In the genomic region with DNA sequence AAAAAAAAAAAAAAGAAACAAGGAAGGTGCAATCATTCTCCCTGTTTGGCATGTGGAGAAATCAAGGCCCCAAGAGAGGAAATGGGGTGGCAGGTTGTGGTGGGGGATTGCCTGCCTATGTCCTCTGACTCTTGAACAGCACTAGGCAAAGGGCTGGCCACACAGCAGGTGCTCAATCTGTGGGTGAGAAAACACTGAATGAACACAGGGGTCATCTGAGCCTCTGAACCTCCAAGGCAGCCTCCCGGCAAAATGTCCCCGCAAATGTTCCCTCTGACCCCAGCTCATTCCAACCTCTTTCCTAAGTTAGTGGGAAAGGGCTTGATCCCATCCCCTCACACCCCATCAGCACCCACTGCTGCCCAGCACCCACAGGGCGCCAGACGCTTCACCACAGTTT, we compare ENCODE assay signal across 11 cellular contexts. TPM values are rescaled to one million over a fixed set of nuclear protein-coding genes. Genes with fewer than 3 reads are reported as not detected.
DNase-seq lines count a peak whose midpoint lies in the region; TF ChIP-seq lines count a peak whose summit lies in the region.
"Had no signal": no experiment of that assay in that cellular context is flagged by ENCODE, and none has a peak within 500 bp of the region (broad histone marks: within the 10 kb centered on the region; RNA-seq: fewer than 3 reads in every experiment).

No MANE protein-coding gene starts in this region.

- BruUV-seq in MCF 10A (replicated peaks; lab: Mats Ljungman, UMichigan) (no TSS peak), mammary epithelial cell (replicated peaks; lab: Mats Ljungman, UMichigan) (no TSS peak)

- TF ChIP-seq POLR2A in transverse colon (IDR thresholded peaks at IDR 0.05), result no peak

- H3K9me3 ChIP-seq in mammary epithelial cell (replicated peaks; ENCODE audit: insufficient read depth, low read length) (no peaks in the 10 kb centered on the region), transverse colon (no peaks in the 10 kb centered on the region)

- H3K4me3 Mint-ChIP-seq in MCF 10A (ENCODE audit: unreplicated experiment), result no peak overlapping the region
- H3K4me3 Mint-ChIP-seq: B cell had no signal

- no peaks in the 10 kb centered on the region for H3K36me3 ChIP-seq in mammary epithelial cell (ENCODE audit: insufficient read depth, low read length)
- no peaks in the 10 kb centered on the region for H3K36me3 ChIP-seq in transverse colon

- no peak for DNase-seq in MCF 10A (ENCODE audit: unreplicated experiment)
- no peak for DNase-seq in mammary epithelial cell
- DNase-seq in activated gamma-delta T cell (lab: John Stamatoyannopoulos, UW), result peak; percentile 20
- peak; percentile 81 for DNase-seq in myocyte (ENCODE audit: low read depth)
- DNase-seq in transverse colon, result no peak
- DNase-seq in inferior parietal cortex (ENCODE audit: extremely low spot score), result no peak
- DNase-seq in iPS-NIHi7 (ENCODE audit: extremely low spot score), result no peak
- no peak for DNase-seq in AML-193 (lab: John Stamatoyannopoulos, UW)
- DNase-seq: kidney glomerular epithelial cell, NCI-H526 treated with DMSO at 0.1 percent for 48 hours had no signal

- H3K9me3 Mint-ChIP-seq in MCF 10A (ENCODE audit: unreplicated experiment), result no peaks in the 10 kb centered on the region

- peaks cover 14% of the 10 kb centered on the region for H3K36me3 Mint-ChIP-seq in MCF 10A (ENCODE audit: insufficient read depth, unreplicated experiment)

- no peak overlapping the region for H2AFZ ChIP-seq in mammary epithelial cell (ENCODE audit: low read depth, low read length)

- peak overlapping the region; percentile 99 for H3K27ac Mint-ChIP-seq in MCF 10A (ENCODE audit: low read depth, unreplicated experiment)
- H3K27ac Mint-ChIP-seq: B cell had no signal

- POLR2A ChIA-PET in MCF 10A (lab: Yijun Ruan, JAX), result interaction anchor here (1.2 to 8.5 kb wide), 5 partner anchors 27 to 141 kb away, joined by 3 to 134 read pairs (median 7); partner anchors contain the start of gene MAFF

- dilution Hi-C loops in mammary epithelial cell (cut with HindIII; ENCODE audit: low sequenced_read_pairs), result loop anchor here (10.0 kb wide), 1 partner anchor 428 kb away; no protein-coding TSS in a partner anchor

- H3K27me3 ChIP-seq in mammary epithelial cell (ENCODE audit: insufficient read depth, low read length) (no peaks in the 10 kb centered on the region), transverse colon (no peaks in the 10 kb centered on the region)

- no peak for TF ChIP-seq EP300 in transverse colon (IDR thresholded peaks at IDR 0.05; ENCODE audit: low read depth)

- no peaks in the 10 kb centered on the region for H3K27me3 Mint-ChIP-seq in MCF 10A (ENCODE audit: insufficient read depth, unreplicated experiment)
- H3K27me3 Mint-ChIP-seq: B cell had no signal

- H3K9ac ChIP-seq in mammary epithelial cell (ENCODE audit: insufficient read depth, low read length), result no peak overlapping the region

- H3K79me2 ChIP-seq in mammary epithelial cell (ENCODE audit: insufficient read depth, low read length), result no peaks in the 10 kb centered on the region

- 98% methylated on average over 4 of the region's 4 CpGs for WGBS in mammary epithelial cell (ENCODE audit: low coverage, missing lambda C conversion rate)
- 88 to 92% methylated on average over 2 to 4 of the region's 4 CpGs for WGBS in transverse colon (ENCODE audit: low coverage in 1 of 2), 2 donors

- H3K4me2 ChIP-seq in mammary epithelial cell (ENCODE audit: insufficient read depth, low read depth, low read length), result no peak overlapping the region

- intact Hi-C loops in MCF 10A (cut with micrococcal nuclease), result no loop called here
- intact Hi-C loops in mammary epithelial cell (cut with micrococcal nuclease), result no loop called here
- intact Hi-C loops in transverse colon (cut with DNase I; ENCODE audit: low total_unique reads), result no loop called here

- H4K20me1 ChIP-seq in mammary epithelial cell (ENCODE audit: insufficient read depth, low read length), result no peaks in the 10 kb centered on the region

- H3K27ac ChIP-seq in mammary epithelial cell (ENCODE audit: insufficient read depth, low read depth, low read length) (no peak overlapping the region), transverse colon (peak overlapping the region; percentile 68 to 95 (median 84))

- peaks cover 51% of the 10 kb centered on the region for H3K4me1 Mint-ChIP-seq in MCF 10A (ENCODE audit: insufficient read depth, unreplicated experiment)

- no peak for TF ChIP-seq CTCF in MCF 10A (IDR thresholded peaks at IDR 0.05; ENCODE audit: unreplicated experiment)
- no peak for TF ChIP-seq CTCF in mammary epithelial cell (conservative IDR thresholded peaks at IDR 0.05 in 1 of 2, IDR thresholded peaks at IDR 0.05 in 1 of 2; ENCODE audit: extremely low read depth in 1 of 2, insufficient read depth in 1 of 2, low read depth in 1 of 2, low read length in 2 of 2)
- no peak for TF ChIP-seq CTCF in transverse colon (IDR thresholded peaks at IDR 0.05)

- H3K4me1 ChIP-seq in mammary epithelial cell (ENCODE audit: insufficient read depth, low read length), result peaks cover 56% of the 10 kb centered on the region
- peaks cover 22 to 60% (median 35%) of the 10 kb centered on the region in 4 donors for H3K4me1 ChIP-seq in transverse colon

- CTCF ChIA-PET in MCF 10A (lab: Yijun Ruan, JAX) (interaction anchor here (0.9 kb wide), 1 partner anchor 62 kb away, joined by 3 read pairs; no protein-coding TSS in a partner anchor), mammary epithelial cell (lab: Charles Lee; ENCODE audit: low non-redundant PET) (no interaction called here)

- H3K4me3 ChIP-seq in mammary epithelial cell (replicated peaks in 1 of 3; ENCODE audit: insufficient read depth in 1 of 3, low read depth in 2 of 3, low read length in 3 of 3) (no peak overlapping the region), transverse colon (no peak overlapping the region)

- in situ Hi-C loops in mammary epithelial cell (cut with MboI; ENCODE audit: low sequenced_read_pairs in 2 of 2) (no loop called here), transverse colon (cut with MboI; ENCODE audit: low pct_ligation_motif_present in 1 of 4, low pct_unique_long_range_greater_than_20kb in 1 of 4, low sequenced_read_pairs in 3 of 4) (no loop called here)

RNA-seq across cellular contexts. Expression of gene PLA2G6, which starts 4.6 kb away (rescaled TPM):
- total RNA-seq in MCF 10A (2022), result 37.5 and 40.3 TPM in 2 replicates
- total RNA-seq in mammary epithelial cell, result 10 to 100 TPM; 12.8 to 20.2 TPM
- polyA plus RNA-seq in mammary epithelial cell, result 7.8 TPM
- 7.9 TPM for polyA minus RNA-seq in mammary epithelial cell
- total RNA-seq in myocyte, result 15.6 and 18.9 TPM in 2 replicates
- polyA plus RNA-seq in myocyte (2012), result 14.7 TPM
- total RNA-seq in transverse colon, result 100 to 1,000 TPM in 2 of 4 donors, 10 to 100 TPM in 2; 30.7 to 327 (median 72.3) TPM

RNA-seq across cellular contexts. Expression of gene MAFF, which starts 24.8 kb away (rescaled TPM):
- total RNA-seq in MCF 10A (2022) (54.7 and 71.4 TPM in 2 replicates), mammary epithelial cell (10 to 100 TPM; 17.0 to 48.5 TPM), myocyte (4.1 and 8.7 TPM in 2 replicates), transverse colon (10 to 100 TPM in 3 of 4 donors, 1 to 10 TPM in 1; 3.8 to 30.3 (median 22.0) TPM)
- 13.9 TPM for polyA plus RNA-seq in mammary epithelial cell
- 5.3 TPM for polyA minus RNA-seq in mammary epithelial cell
- polyA plus RNA-seq in myocyte (2012), result 7.4 TPM

Comparison
In these comparisons a context has a peak if more than half of its experiments do, and no peak if none do; other contexts are left out.
1. DNase-seq: peak in activated gamma-delta T cell (single experiment) and myocyte (single experiment); none in MCF 10A (single experiment), mammary epithelial cell (single experiment), transverse colon (single experiment), inferior parietal cortex (single experiment), iPS-NIHi7 (single experiment) and AML-193 (0 of 2).